ENCODE assay signal across 8 cellular contexts in genomic region chr7:21542891-21543527, GRCh38. TPM values are rescaled to one million over a fixed set of nuclear protein-coding genes. Genes with fewer than 3 reads are reported as not detected.
A peak's percentile ranks its signal among the peaks of the same experiment; 100 is the strongest.
DNase-seq lines count a peak whose midpoint lies in the region; ATAC-seq and TF ChIP-seq lines count a peak whose summit lies in the region.

TSS of gene DNAH11 (plus strand) at chr7:21543039. CDS start at chr7:21543246, 207 bp downstream.

- H3K4me1 Mint-ChIP-seq in activated CD4-positive, alpha-beta T cell treated with anti-CD3 and anti-CD28 coated beads, Interleukin-2, amount 10 ng/mL, durations not matched to agents 7 days and 5 days, result peaks cover 15% of the 10 kb centered on the region
- H3K4me1 Mint-ChIP-seq in HFFc6 (ENCODE audit: low read depth), result 0 out of 2 replicates have a peak, but pooled peaks cover 5% of the 10 kb centered on the region

- peaks cover 61% of the 10 kb centered on the region for H3K27me3 Mint-ChIP-seq in activated CD4-positive, alpha-beta T cell treated with anti-CD3 and anti-CD28 coated beads, Interleukin-2, amount 10 ng/mL, durations not matched to agents 7 days and 5 days
- peaks cover 11% of the 10 kb centered on the region for H3K27me3 Mint-ChIP-seq in HFFc6 (ENCODE audit: insufficient read depth)

- DNase-seq in activated CD4-positive, alpha-beta T cell treated with anti-CD3 and anti-CD28 coated beads, Interleukin-2, amount 10 ng/mL, durations not matched to agents 7 days and 5 days, result peak; percentile 32
- no peak for DNase-seq in activated CD4-positive, alpha-beta T cell treated with anti-CD3 and anti-CD28 coated beads for 1 hour
- peak; percentile 67 for DNase-seq in activated CD8-positive, alpha-beta memory T cell treated with anti-CD3 and anti-CD28 coated beads, Interleukin-2, amount 50 U/mL, for 48 hours
- DNase-seq in heart right ventricle (peak; percentile 4 to 42), HFFc6 (no peak)

- H3K4me3 ChIP-seq in heart right ventricle (peak within 1 kb of the TSS; percentile 19 to 54 (median 48)), rectal smooth muscle tissue (ENCODE audit: low read length) (peak within 1 kb of the TSS; percentile 57)

- H3K27ac ChIP-seq in heart right ventricle (no peak within 1 kb of the TSS), rectal smooth muscle tissue (ENCODE audit: low read depth, low read length) (no peak within 1 kb of the TSS)

- peak; percentile 60 for ATAC-seq in HG03521 (IDR thresholded peaks at IDR 0.05; ENCODE audit: unreplicated experiment)
- ATAC-seq in heart right ventricle, result peak; percentile 55 to 95 (median 85)
- no peak for ATAC-seq in GM18907 (IDR thresholded peaks at IDR 0.05; ENCODE audit: unreplicated experiment)

- TF ChIP-seq CTCF in heart right ventricle (IDR thresholded peaks at IDR 0.05) (peak in 1 of 9 donors; percentile 9), HFFc6 (IDR thresholded peaks at IDR 0.05) (no peak)

- peaks cover 6% of the 10 kb centered on the region for H3K36me3 Mint-ChIP-seq in activated CD4-positive, alpha-beta T cell treated with anti-CD3 and anti-CD28 coated beads, Interleukin-2, amount 10 ng/mL, durations not matched to agents 7 days and 5 days (ENCODE audit: low read depth)
- no peaks in the 10 kb centered on the region for H3K36me3 Mint-ChIP-seq in HFFc6 (ENCODE audit: low read depth)

- H3K36me3 ChIP-seq in heart right ventricle (no peaks in the 10 kb centered on the region), rectal smooth muscle tissue (ENCODE audit: control insufficient read depth, insufficient read depth, low read length) (no peaks in the 10 kb centered on the region)

- peak within 1 kb of the TSS; percentile 73 for H3K4me3 Mint-ChIP-seq in activated CD4-positive, alpha-beta T cell treated with anti-CD3 and anti-CD28 coated beads, Interleukin-2, amount 10 ng/mL, durations not matched to agents 7 days and 5 days
- H3K4me3 Mint-ChIP-seq in HFFc6, result no peak within 1 kb of the TSS

- intact Hi-C loops in heart right ventricle (cut with DNase I), result no loop called here

- H3K4me1 ChIP-seq in heart right ventricle, result peaks cover 4 to 17% (median 14%) of the 10 kb centered on the region in 9 donors
- H3K4me1 ChIP-seq in rectal smooth muscle tissue (ENCODE audit: control insufficient read depth, insufficient read depth, low read length), result no peaks in the 10 kb centered on the region

- H3K27me3 ChIP-seq in heart right ventricle (peaks cover 8 to 83% (median 61%) of the 10 kb centered on the region in 7 donors), rectal smooth muscle tissue (ENCODE audit: control insufficient read depth, insufficient read depth, low read length) (peaks cover 7% of the 10 kb centered on the region)

- WGBS in heart right ventricle, 2 donors, result 0 to 1% methylated on average over 52 to 66 of the region's 66 CpGs

- H3K9ac ChIP-seq in rectal smooth muscle tissue (ENCODE audit: low read length), result no peak within 1 kb of the TSS

- CTCF ChIA-PET in activated CD4-positive, alpha-beta T cell treated with anti-CD3 and anti-CD28 coated beads, Interleukin-2, amount 10 ng/mL, durations not matched to agents 7 days and 5 days (lab: Charles Lee), result interaction anchor here (1.1 to 1.5 kb wide), 2 partner anchors 9 to 16 kb away, joined by 4 read pairs; no protein-coding TSS in a partner anchor

- POLR2A ChIA-PET in activated CD4-positive, alpha-beta T cell treated with anti-CD3 and anti-CD28 coated beads, Interleukin-2, amount 10 ng/mL, durations not matched to agents 7 days and 5 days (lab: Charles Lee), result no interaction called here

- H3K27ac Mint-ChIP-seq in activated CD4-positive, alpha-beta T cell treated with anti-CD3 and anti-CD28 coated beads, Interleukin-2, amount 10 ng/mL, durations not matched to agents 7 days and 5 days, result no peak within 1 kb of the TSS
- no peak within 1 kb of the TSS for H3K27ac Mint-ChIP-seq in HFFc6

- H3K9me3 ChIP-seq in heart right ventricle, result no peaks in the 10 kb centered on the region

- no peaks in the 10 kb centered on the region for H3K9me3 Mint-ChIP-seq in activated CD4-positive, alpha-beta T cell treated with anti-CD3 and anti-CD28 coated beads, Interleukin-2, amount 10 ng/mL, durations not matched to agents 7 days and 5 days
- H3K9me3 Mint-ChIP-seq in HFFc6, result no peaks in the 10 kb centered on the region

RNA-seq across cellular contexts. Expression of gene DNAH11, which starts in this region (rescaled TPM):
- 1 to 10 TPM in 1 of 2 experiments, under 1 TPM in 1; 0.77 to 1.3 TPM for total RNA-seq in activated CD4-positive, alpha-beta T cell treated with anti-CD3 and anti-CD28 coated beads, Interleukin-2, amount 10 ng/mL, durations not matched to agents 7 days and 5 days
- under 1 TPM in 8 of 10 donors, not detected in 2; 0.03 to 0.59 (median 0.19) TPM for total RNA-seq in heart right ventricle
- polyA plus RNA-seq in heart right ventricle, result under 1 TPM; 0.13 to 0.37 TPM
- total RNA-seq in HFFc6 (2021; fragmentation: NEBNext Ultra II Directional; extraction: Animal tissue kit (Norgen Biotek cat#: 25700)), result 1 to 10 TPM; 1.2 to 2.4 (median 2.1) TPM

Comparison
In these comparisons a context has a peak if more than half of its experiments do, and no peak if none do; other contexts are left out.
1. DNase-seq: peak in activated CD4-positive, alpha-beta T cell treated with anti-CD3 and anti-CD28 coated beads, Interleukin-2, amount 10 ng/mL, durations not matched to agents 7 days and 5 days (single experiment) and activated CD8-positive, alpha-beta memory T cell treated with anti-CD3 and anti-CD28 coated beads, Interleukin-2, amount 50 U/mL, for 48 hours (single experiment); none in activated CD4-positive, alpha-beta T cell treated with anti-CD3 and anti-CD28 coated beads for 1 hour (single experiment) and HFFc6 (single experiment).
2. Peak in DNase-seq, ATAC-seq and H3K4me3 ChIP-seq in heart right ventricle; RNA of the gene not detected or under 1 TPM.